ENCODE assay signal across 15 cellular contexts in genomic region chr13:21053231-21053630, GRCh38. TPM values are rescaled to one million over a fixed set of nuclear protein-coding genes. Genes with fewer than 3 reads are reported as not detected.
DNase-seq lines count a peak whose midpoint lies in the region; ATAC-seq and TF ChIP-seq lines count a peak whose summit lies in the region.
"Had no signal": no experiment of that assay in that cellular context is flagged by ENCODE, and none has a peak within 500 bp of the region (broad histone marks: within the 10 kb centered on the region; RNA-seq: fewer than 3 reads in every experiment).

No MANE protein-coding gene starts in this region.

- H3K27me3 ChIP-seq in IMR-90 (ENCODE audit: control insufficient read depth, insufficient read depth, low read length): no peaks in the 10 kb centered on the region
- H3K27me3 ChIP-seq in WERI-Rb-1 (ENCODE audit: insufficient read depth, low read depth, severe bottlenecking): no peaks in the 10 kb centered on the region
- H3K27me3 ChIP-seq: colonic mucosa, gastrocnemius medialis had no signal

- H3K9ac ChIP-seq in IMR-90 (ENCODE audit: low read depth, low read length): no peak overlapping the region

- no peak overlapping the region for H2BK120ac ChIP-seq in IMR-90 (ENCODE audit: low read depth, low read length)

- H3K27ac ChIP-seq in IMR-90 (ENCODE audit: insufficient read depth, low read length) (0 out of 2 replicates have a peak overlapping the region, but pooled peaks have one; percentile 5), WERI-Rb-1 (no peak overlapping the region)
- H3K27ac ChIP-seq: colonic mucosa had no signal

- no peak overlapping the region for H2BK5ac ChIP-seq in IMR-90 (ENCODE audit: low read depth, low read length, poor library complexity, severe bottlenecking)

- ATAC-seq in IMR-90 (ENCODE audit: low read depth) (no peak), HG03442 (IDR thresholded peaks at IDR 0.05; ENCODE audit: unreplicated experiment) (no peak)
- ATAC-seq in activated naive CD8-positive, alpha-beta T cell treated with anti-CD3 and anti-CD28 coated beads, Interleukin-2, amount 50 U/mL, for 24 hours: peak; percentile 28
- ATAC-seq: gastrocnemius medialis had no signal

- H3K4me3 ChIP-seq in IMR-90 (ENCODE audit: insufficient read depth, low read depth, low read length) (no peak overlapping the region), WERI-Rb-1 (ENCODE audit: low read depth, low read length) (no peak overlapping the region)
- H3K4me3 ChIP-seq: colonic mucosa, gastrocnemius medialis had no signal

- dilution Hi-C loops in IMR-90 (cut with HindIII; ENCODE audit: low sequenced_read_pairs, unreplicated experiment): no loop called here

- intact Hi-C loops in IMR-90 (cut with micrococcal nuclease): no loop called here

- CTCF ChIA-PET in IMR-90 (lab: Yijun Ruan, JAX): no interaction called here

- H4K8ac ChIP-seq in IMR-90 (ENCODE audit: low read depth in 2 of 2, low read length in 2 of 2): no peak overlapping the region

- H2AK9ac ChIP-seq in IMR-90 (replicated peaks; ENCODE audit: low read depth, low read length, poor library complexity): no peak overlapping the region

- TF ChIP-seq RAD21 in IMR-90 (IDR thresholded peaks at IDR 0.05; ENCODE audit: low read length): no peak

- H4K91ac ChIP-seq in IMR-90 (ENCODE audit: insufficient read depth, low read depth, low read length): no peak overlapping the region

- peaks cover 100% of the 10 kb centered on the region for H4K20me1 ChIP-seq in IMR-90 (ENCODE audit: insufficient read depth, low read length)

- peaks cover 7% of the 10 kb centered on the region for H3K4me1 Mint-ChIP-seq in activated naive CD8-positive, alpha-beta T cell treated with anti-CD3 and anti-CD28 coated beads, Interleukin-2, amount 50 U/mL, for 24 hours
- H3K4me1 Mint-ChIP-seq in mesothelial cell of epicardium: peaks cover 28% of the 10 kb centered on the region
- H3K4me1 Mint-ChIP-seq: activated B cell treated with CpG ODN at 0.5 μM for 24 hours had no signal

- in situ Hi-C loops in IMR-90 (cut with MboI; ENCODE audit: low sequenced_read_pairs): no loop called here

- no TSS peak for BruUV-seq in IMR-90 (replicated peaks; lab: Mats Ljungman, UMichigan)

- no peak overlapping the region for H3K4me3 Mint-ChIP-seq in activated naive CD8-positive, alpha-beta T cell treated with anti-CD3 and anti-CD28 coated beads, Interleukin-2, amount 50 U/mL, for 24 hours
- no peak overlapping the region for H3K4me3 Mint-ChIP-seq in mesothelial cell of epicardium
- H3K4me3 Mint-ChIP-seq: activated B cell treated with CpG ODN at 0.5 μM for 24 hours had no signal

- TF ChIP-seq CTCF in IMR-90 (conservative IDR thresholded peaks at IDR 0.05; ENCODE audit: low read depth, low read length) (no peak), mesothelial cell of epicardium (IDR thresholded peaks at IDR 0.05; ENCODE audit: unreplicated experiment) (no peak), WERI-Rb-1 (IDR thresholded peaks at IDR 0.05; ENCODE audit: low read depth, low read length) (no peak)

- H3K9me3 ChIP-seq in IMR-90 (ENCODE audit: control insufficient read depth, insufficient read depth, low read length) (no peaks in the 10 kb centered on the region), WERI-Rb-1 (ENCODE audit: severe bottlenecking) (no peaks in the 10 kb centered on the region)
- H3K9me3 ChIP-seq: colonic mucosa, gastrocnemius medialis had no signal

- H4K5ac ChIP-seq in IMR-90 (ENCODE audit: low read depth, low read length): no peak overlapping the region

- POLR2A ChIA-PET in IMR-90 (lab: Charles Lee; ENCODE audit: unreplicated experiment): no interaction called here

- DNase-seq in CMK (ENCODE audit: low read depth) (peak; percentile 36), IMR-90 (no peak), mesothelial cell of epicardium (ENCODE audit: low spot score in 2 of 2, unreplicated experiment in 2 of 2) (no peak), WERI-Rb-1 (no peak), amniotic stem cell (lab: John Stamatoyannopoulos, UW) (no peak)
- DNase-seq in activated naive CD8-positive, alpha-beta T cell treated with anti-CD3 and anti-CD28 coated beads, Interleukin-2, amount 50 U/mL, for 24 hours: no peak
- no peak for DNase-seq in stimulated activated CD4-positive, alpha-beta T cell treated with anti-CD3 and anti-CD28 coated beads, Interleukin-12 subunit alpha, Interleukin-12 subunit beta, amount 100 ng/mL, for 4 hours
- DNase-seq: activated B cell treated with CpG ODN at 0.5 μM for 24 hours; colonic mucosa; gastrocnemius medialis; Karpas-422; NCI-H1436 treated with DMSO at 0.1 percent for 48 hours; NCI-H226; NK-92 treated with Interleukin-12 subunit alpha and Interleukin-12 subunit beta, amount 100 ng/mL, for 24 hours had no signal

- 93% methylated on average over 2 of the region's 5 CpGs; no CpG with 5 or more reads in 1 of the 2 experiments for WGBS in IMR-90 (ENCODE audit: extremely low coverage in 2 of 2, insufficient read length in 1 of 2), 2 experiments

- H3K56ac ChIP-seq in IMR-90 (ENCODE audit: extremely low read depth, insufficient read depth, low read length): no peak overlapping the region

- no peaks in the 10 kb centered on the region for H3K9me3 Mint-ChIP-seq in activated naive CD8-positive, alpha-beta T cell treated with anti-CD3 and anti-CD28 coated beads, Interleukin-2, amount 50 U/mL, for 24 hours
- no peaks in the 10 kb centered on the region for H3K9me3 Mint-ChIP-seq in mesothelial cell of epicardium
- H3K9me3 Mint-ChIP-seq: activated B cell treated with CpG ODN at 0.5 μM for 24 hours had no signal

- no peak for TF ChIP-seq POLR2A in IMR-90 (IDR thresholded peaks at IDR 0.05; ENCODE audit: low read depth, low read length)

- H3K27me3 Mint-ChIP-seq in activated naive CD8-positive, alpha-beta T cell treated with anti-CD3 and anti-CD28 coated beads, Interleukin-2, amount 50 U/mL, for 24 hours: peaks cover 2% of the 10 kb centered on the region
- H3K27me3 Mint-ChIP-seq in mesothelial cell of epicardium (ENCODE audit: low read depth): no peaks in the 10 kb centered on the region

- 0 out of 2 replicates have a peak overlapping the region, but pooled peaks have one; percentile 0 for H2AK5ac ChIP-seq in IMR-90 (ENCODE audit: low read depth, low read length)

- H3K36me3 Mint-ChIP-seq in activated naive CD8-positive, alpha-beta T cell treated with anti-CD3 and anti-CD28 coated beads, Interleukin-2, amount 50 U/mL, for 24 hours (ENCODE audit: low read depth): no peaks in the 10 kb centered on the region
- peaks cover 3% of the 10 kb centered on the region for H3K36me3 Mint-ChIP-seq in mesothelial cell of epicardium

- no peak overlapping the region for H2BK15ac ChIP-seq in IMR-90 (ENCODE audit: low read depth, low read length)

- H3K36me3 ChIP-seq in IMR-90 (ENCODE audit: control insufficient read depth, insufficient read depth, low read length) (peaks cover 29% of the 10 kb centered on the region), WERI-Rb-1 (no peaks in the 10 kb centered on the region)
- H3K36me3 ChIP-seq: colonic mucosa, gastrocnemius medialis had no signal

- H3K23ac ChIP-seq in IMR-90 (ENCODE audit: low read depth, low read length): peak overlapping the region; percentile 53; the same call in 1 of the 2 replicates

- no peak overlapping the region for H3K14ac ChIP-seq in IMR-90 (replicated peaks; ENCODE audit: low read depth, low read length)

- no peak overlapping the region for H2BK20ac ChIP-seq in IMR-90 (ENCODE audit: low read depth, low read length)

- no peak overlapping the region for H3K4me2 ChIP-seq in IMR-90 (ENCODE audit: low read depth, low read length)

- H3K4ac ChIP-seq in IMR-90 (ENCODE audit: low read depth, low read length): no peak overlapping the region

- no peak overlapping the region for H2AFZ ChIP-seq in IMR-90 (replicated peaks; ENCODE audit: low read length, poor library complexity)

- peaks cover 31% of the 10 kb centered on the region for H3K4me1 ChIP-seq in IMR-90 (ENCODE audit: control insufficient read depth, insufficient read depth, low read length)

- peaks cover 0 to 73% of the 10 kb centered on the region in 2 experiments; a peak in 2 of 4 replicates for H3K79me1 ChIP-seq in IMR-90 (ENCODE audit: low read depth in 1 of 2, low read length in 2 of 2)

- no peak overlapping the region for H3K18ac ChIP-seq in IMR-90 (ENCODE audit: low read depth, low read length)

- no peak overlapping the region for H3K27ac Mint-ChIP-seq in activated naive CD8-positive, alpha-beta T cell treated with anti-CD3 and anti-CD28 coated beads, Interleukin-2, amount 50 U/mL, for 24 hours
- peak overlapping the region; percentile 48 for H3K27ac Mint-ChIP-seq in mesothelial cell of epicardium
- H3K27ac Mint-ChIP-seq: activated B cell treated with CpG ODN at 0.5 μM for 24 hours had no signal

- peaks cover 47% of the 10 kb centered on the region for H3K9me1 ChIP-seq in IMR-90 (ENCODE audit: insufficient read depth, low read length)

TF ChIP-seq in IMR-90, 13 proteins besides CTCF, POLR2A, EP300 and RAD21:
- TF ChIP-seq SMC3 (IDR thresholded peaks at IDR 0.05; ENCODE audit: low read depth, low read length) (no peak), FOS (IDR thresholded peaks at IDR 0.05; ENCODE audit: low read depth, low read length) (no peak), BHLHE40 (IDR thresholded peaks at IDR 0.05; ENCODE audit: low read depth, low read length) (no peak)

RNA-seq across cellular contexts. Expression of gene LATS2, which starts 8.2 kb away (rescaled TPM):
- total RNA-seq in IMR-90 (2012; rRNA removed) (12.7 and 16.4 TPM in 2 replicates), mesothelial cell of epicardium (28.8 to 31.6 TPM (median 30.2 TPM) in 3 replicates)
- polyA plus RNA-seq in IMR-90 (2012; rRNA removed): 22.4 and 36.9 TPM in 2 replicates
- 18.2 and 24.6 TPM in 2 replicates for polyA plus RNA-seq in IMR-90 (2012; cell fraction: cytosol; rRNA removed)
- polyA plus RNA-seq in IMR-90 (2012; cell fraction: nucleus; rRNA removed; ENCODE audit: low replicate concordance): 41.2 and 51.8 TPM in 2 replicates
